In genomic region chr22:50749302-50749701, GRCh38 we compare ENCODE assay signal across 5 cellular contexts. TPM values are rescaled to one million over a fixed set of nuclear protein-coding genes. Genes with fewer than 3 reads are reported as not detected.
"Had no signal": no experiment of that assay in that cellular context is flagged by ENCODE, and none has a peak within 500 bp of the region (broad histone marks: within the 10 kb centered on the region; RNA-seq: fewer than 3 reads in every experiment).

No MANE protein-coding gene starts in this region.

RNA-seq across cellular contexts. Expression of gene ACR, which starts 11.3 kb away (rescaled TPM):
- total RNA-seq: GM23338, HFFc6, HT1080, IMR-90 had no signal
- polyA plus RNA-seq: GM23338, H1, IMR-90 had no signal
